ENCODE assay signal across 21 cellular contexts in the genomic region with DNA sequence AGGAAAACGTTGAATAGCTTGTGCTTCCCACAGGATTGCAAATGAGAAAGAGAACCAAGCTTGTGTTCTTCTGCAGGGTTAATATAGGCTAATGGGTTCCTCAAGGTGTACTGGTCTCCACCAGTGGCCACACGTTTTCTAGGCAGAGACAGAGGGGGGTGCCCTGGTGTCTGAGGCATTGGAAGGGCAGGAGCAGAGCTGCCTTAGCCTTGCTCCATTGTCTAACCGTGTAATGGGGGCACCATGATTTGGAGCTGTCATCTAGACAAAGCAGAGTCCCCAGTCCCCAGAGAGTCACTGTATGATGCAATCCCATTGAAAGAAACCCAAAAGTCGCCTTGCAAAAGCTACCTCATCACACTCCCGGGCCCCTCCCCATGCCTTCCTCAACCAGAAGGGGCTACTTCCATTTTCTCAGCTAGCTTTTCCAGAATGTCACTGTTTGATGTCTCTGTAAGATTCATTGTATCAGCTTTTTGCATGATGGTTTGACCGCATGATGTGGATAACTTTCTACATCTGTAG.
"Had no signal": no experiment of that assay in that cellular context is flagged by ENCODE, and none has a peak within 500 bp of the region (broad histone marks: within the 10 kb centered on the region; RNA-seq: fewer than 3 reads in every experiment).

No MANE protein-coding gene starts in this region.

- H3K9me3 ChIP-seq: adrenal gland had no signal

- FAIRE-seq: colon had no signal

- H3K4me1 ChIP-seq: adrenal gland had no signal

- H3K4me3 ChIP-seq: adrenal gland had no signal

- H3K27me3 ChIP-seq: adrenal gland had no signal

- H3K36me3 ChIP-seq: adrenal gland had no signal

- DNase-seq: activated CD4-positive, alpha-beta memory T cell treated with anti-CD3 and anti-CD28 coated beads for 36 hours; activated CD4-positive, alpha-beta T cell treated with anti-CD3 and anti-CD28 coated beads, Interleukin-2, amount 10 ng/mL, durations not matched to agents 7 days and 5 days; activated CD4-positive, CD25-positive, alpha-beta regulatory T cell; activated gamma-delta T cell treated with Interleukin-2 at 50 U/mL for 16 hours; activated naive CD4-positive, alpha-beta T cell treated with anti-CD3 and anti-CD28 coated beads, Interleukin-2, amount 10 ng/mL, durations not matched to agents 7 days and 5 days; activated naive CD8-positive, alpha-beta T cell treated with anti-CD3 and anti-CD28 coated beads, Interleukin-2, amount 10 ng/mL, durations not matched to agents 7 days and 5 days; activated T-cell treated with anti-CD3 and anti-CD28 coated beads, Interleukin-2, amount 50 U/mL, for 72 hours; adrenal gland; anterior cingulate cortex; cerebellar nuclear complex; NCI-H1105 treated with DMSO at 0.1 percent for 48 hours; NCI-H1436 treated with DMSO at 0.1 percent for 48 hours; NCI-H187 treated with DMSO at 0.1 percent for 48 hours; NCI-H2081 treated with DMSO at 0.1 percent for 48 hours; NCI-H446; NCI-H524; SIG-M5; T-cell; T-helper 2 cell had no signal

- ATAC-seq: activated T-cell treated with anti-CD3 and anti-CD28 coated beads, Interleukin-2, amount 50 U/mL, for 72 hours; T-cell had no signal

- H3K27ac ChIP-seq: adrenal gland, VCaP had no signal
